ENCODE assay signal across 30 cellular contexts in genomic region chr19:56664511-56664910, GRCh38. TPM values are rescaled to one million over a fixed set of nuclear protein-coding genes. Genes with fewer than 3 reads are reported as not detected.
"Had no signal": no experiment of that assay in that cellular context is flagged by ENCODE, and none has a peak within 500 bp of the region (broad histone marks: within the 10 kb centered on the region; RNA-seq: fewer than 3 reads in every experiment).

No MANE protein-coding gene starts in this region.

- H3K4me1 ChIP-seq: pancreas, prostate gland, right lobe of liver, suprapubic skin, testis, transverse colon, upper lobe of right lung, vagina had no signal

- H3K9me3 ChIP-seq: pancreas, prostate gland, right atrium auricular region, right lobe of liver, testis, transverse colon, upper lobe of right lung, vagina had no signal

- H3K27me3 ChIP-seq: pancreas, right atrium auricular region, right lobe of liver, sigmoid colon, suprapubic skin, testis, tibial artery, transverse colon, upper lobe of right lung, vagina had no signal

- H3K36me3 Mint-ChIP-seq: natural killer cell treated with Interleukin-12 subunit alpha and Interleukin-12 subunit beta and Interleukin-15 and Interleukin-18, amount 100 ng/mL, for 72 hours; type B pancreatic cell had no signal

- H3K4me3 Mint-ChIP-seq: naive B cell; naive thymus-derived CD8-positive, alpha-beta T cell; natural killer cell treated with Interleukin-12 subunit alpha and Interleukin-12 subunit beta and Interleukin-15 and Interleukin-18, amount 100 ng/mL, for 72 hours; nephron progenitor cell; neural crest cell; stimulated activated memory B cell treated with anti-CD40 and anti-IgM and Interleukin-4, amounts not matched to agents 10 μg/mL and 1 μg/mL and 100 μg/mL, for 72 hours; stimulated activated naive CD8-positive, alpha-beta T cell treated with anti-CD3 and anti-CD28 coated beads, Interleukin-15, amount 100 ng/mL, for 72 hours; type B pancreatic cell had no signal

- ATAC-seq: naive thymus-derived CD8-positive, alpha-beta T cell; pancreas; right lobe of liver; stimulated activated memory B cell treated with anti-CD40 and anti-IgM and Interleukin-4, amounts not matched to agents 10 μg/mL and 1 μg/mL and 100 μg/mL, for 72 hours; stimulated activated naive CD8-positive, alpha-beta T cell treated with anti-CD3 and anti-CD28 coated beads, Interleukin-15, amount 100 ng/mL, for 72 hours; stimulated activated naive CD8-positive, alpha-beta T cell treated with anti-CD3 and anti-CD28 coated beads, Interleukin-15, Interleukin-2, amounts not matched to agents 100 U/mL and 50 U/mL, for 24 hours; upper lobe of right lung had no signal

- H3K36me3 ChIP-seq: pancreas, prostate gland, right lobe of liver, transverse colon, upper lobe of right lung had no signal

- H3K9me3 Mint-ChIP-seq: neural crest cell, type B pancreatic cell had no signal

- DNase-seq: naive B cell; naive thymus-derived CD8-positive, alpha-beta T cell; nephron progenitor cell; occipital lobe; pancreas; retina; right lobe of liver; sigmoid colon; small intestine; stimulated activated CD4-positive, alpha-beta T cell treated with anti-CD3 and anti-CD28 coated beads, Interleukin-1b, Interleukin-23, amount 100 ng/mL, for 48 hours; stimulated activated CD4-positive, alpha-beta T cell treated with anti-CD3 and anti-CD28 coated beads, Interleukin-4, amount 100 ng/mL, for 1 hour; stimulated activated CD4-positive, alpha-beta T cell treated with anti-CD3 and anti-CD28 coated beads, Interleukin-4, amount 100 ng/mL, for 4 hours; stimulated activated CD8-positive, alpha-beta memory T cell treated with anti-CD3 and anti-CD28 coated beads, Interleukin-4, amount 100 ng/mL, for 48 hours; stimulated activated naive CD4-positive, alpha-beta T cell; stimulated activated naive CD8-positive, alpha-beta T cell treated with anti-CD3 and anti-CD28 coated beads, Interleukin-15, amount 100 ng/mL, for 72 hours; stimulated activated naive CD8-positive, alpha-beta T cell treated with anti-CD3 and anti-CD28 coated beads, Interleukin-15, Interleukin-2, amounts not matched to agents 100 U/mL and 50 U/mL, for 24 hours; substantia nigra; testis; tibial artery; transverse colon had no signal

- H3K27ac ChIP-seq: pancreas, prostate gland, right atrium auricular region, right lobe of liver, sigmoid colon, suprapubic skin, testis, tibial artery, transverse colon, upper lobe of right lung, vagina had no signal

- H3K4me1 Mint-ChIP-seq: nephron progenitor cell; neural crest cell; stimulated activated memory B cell treated with anti-CD40 and anti-IgM and Interleukin-4, amounts not matched to agents 10 μg/mL and 1 μg/mL and 100 μg/mL, for 72 hours; stimulated activated naive CD8-positive, alpha-beta T cell treated with anti-CD3 and anti-CD28 coated beads, Interleukin-15, amount 100 ng/mL, for 72 hours had no signal

- H3K27me3 Mint-ChIP-seq: naive B cell; natural killer cell treated with Interleukin-12 subunit alpha and Interleukin-12 subunit beta and Interleukin-15 and Interleukin-18, amount 100 ng/mL, for 72 hours; stimulated activated memory B cell treated with anti-CD40 and anti-IgM and Interleukin-4, amounts not matched to agents 10 μg/mL and 1 μg/mL and 100 μg/mL, for 72 hours; stimulated activated naive CD8-positive, alpha-beta T cell treated with anti-CD3 and anti-CD28 coated beads, Interleukin-15, amount 100 ng/mL, for 72 hours; type B pancreatic cell had no signal

- H3K27ac Mint-ChIP-seq: naive B cell; natural killer cell treated with Interleukin-12 subunit alpha and Interleukin-12 subunit beta and Interleukin-15 and Interleukin-18, amount 100 ng/mL, for 72 hours; nephron progenitor cell; stimulated activated memory B cell treated with anti-CD40 and anti-IgM and Interleukin-4, amounts not matched to agents 10 μg/mL and 1 μg/mL and 100 μg/mL, for 72 hours; stimulated activated naive CD8-positive, alpha-beta T cell treated with anti-CD3 and anti-CD28 coated beads, Interleukin-15, amount 100 ng/mL, for 72 hours; type B pancreatic cell had no signal

- H3K4me3 ChIP-seq: pancreas, prostate gland, right atrium auricular region, right lobe of liver, sigmoid colon, suprapubic skin, tibial artery, transverse colon, upper lobe of right lung, vagina had no signal

RNA-seq across cellular contexts. Expression of gene ZNF835, which starts 7.0 kb away (rescaled TPM):
- total RNA-seq: neural crest cell, osteocyte had no signal

RNA-seq across cellular contexts. Expression of gene SMIM17, which starts 21.6 kb away (rescaled TPM):
- total RNA-seq: naive thymus-derived CD8-positive, alpha-beta T cell; natural killer cell treated with Interleukin-12 subunit alpha and Interleukin-12 subunit beta and Interleukin-15 and Interleukin-18, amount 100 ng/mL, for 72 hours; prostate gland; right atrium auricular region; right lobe of liver; transverse colon; upper lobe of right lung had no signal
